ENCODE assay signal across 8 cellular contexts in the genomic region with DNA sequence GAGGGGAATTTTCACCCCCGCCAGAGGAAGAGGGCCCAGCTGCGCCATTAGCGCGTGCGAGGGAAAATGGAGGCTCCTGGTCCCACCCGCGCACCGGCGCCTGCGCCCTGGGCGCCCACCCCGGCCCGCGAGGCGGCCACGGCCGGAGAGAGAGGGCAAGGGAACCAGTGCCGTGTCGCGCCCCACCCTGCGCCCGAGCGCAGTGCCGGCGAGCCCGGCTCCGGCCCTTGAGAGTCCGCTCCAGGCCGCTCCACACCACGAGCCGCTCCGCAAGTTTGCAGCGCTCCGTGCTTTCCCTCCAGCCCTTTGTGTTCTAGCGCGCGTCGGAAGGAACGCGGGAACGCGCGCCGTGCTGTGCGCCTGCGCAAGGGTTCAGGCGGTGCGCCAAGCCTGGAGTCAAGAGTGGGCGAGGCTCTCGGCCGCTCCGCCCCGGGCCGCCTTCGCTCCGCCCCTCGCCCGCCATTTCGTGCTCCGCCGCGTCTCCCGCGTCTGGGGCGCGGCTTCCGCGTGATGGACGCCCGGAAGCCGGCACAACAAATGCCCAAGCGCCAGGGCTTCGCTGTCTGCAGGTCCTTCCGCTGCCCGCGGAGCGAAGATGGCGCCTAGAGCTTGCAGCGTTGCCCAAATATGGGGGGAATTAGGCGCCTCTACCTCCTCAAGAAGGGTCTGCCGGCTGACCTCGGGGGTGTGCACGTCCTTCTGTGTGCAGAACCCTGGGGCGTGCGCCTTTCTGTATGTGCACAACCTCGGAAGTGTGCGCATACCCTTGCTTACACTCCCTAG. TPM values are rescaled to one million over a fixed set of nuclear protein-coding genes. Genes with fewer than 3 reads are reported as not detected.
A peak's percentile ranks its signal among the peaks of the same experiment; 100 is the strongest.
DNase-seq lines count a peak whose midpoint lies in the region; ATAC-seq, FAIRE-seq and TF ChIP-seq lines count a peak whose summit lies in the region.

No MANE protein-coding gene starts in this region.

- peaks cover 22% of the 10 kb centered on the region for H3K4me1 ChIP-seq in smooth muscle cell (ENCODE audit: low read depth)

- no peaks in the 10 kb centered on the region for H3K36me3 ChIP-seq in bronchial epithelial cell (ENCODE audit: control insufficient read depth, insufficient read depth, low read length)
- no peaks in the 10 kb centered on the region for H3K36me3 ChIP-seq in smooth muscle cell (ENCODE audit: low read depth)

- no peak for FAIRE-seq in bronchial epithelial cell (lab: Jason Lieb, UNC)

- WGBS in smooth muscle cell (ENCODE audit: low lambda C conversion rate): 11% methylated on average over 86 of the region's 87 CpGs

- H3K36me3 Mint-ChIP-seq in WTC11: no peaks in the 10 kb centered on the region
- H3K36me3 Mint-ChIP-seq in immature natural killer cell: no peaks in the 10 kb centered on the region

- H3K27ac ChIP-seq in smooth muscle cell (ENCODE audit: low read depth): peak overlapping the region; percentile 69

- H3K27ac Mint-ChIP-seq in WTC11: peak overlapping the region; percentile 94
- peak overlapping the region; percentile 77 to 96 (median 90) for H3K27ac Mint-ChIP-seq in immature natural killer cell

- no peaks in the 10 kb centered on the region for H3K9me3 ChIP-seq in smooth muscle cell (replicated peaks; ENCODE audit: low read depth)

- H3K27me3 Mint-ChIP-seq in WTC11 (ENCODE audit: low read depth) (peaks cover 20% of the 10 kb centered on the region), immature natural killer cell (ENCODE audit: low read depth in 3 of 3) (peaks cover 6 to 8% (median 7%) of the 10 kb centered on the region in 3 donors)

- H3K27me3 ChIP-seq in bronchial epithelial cell (ENCODE audit: control insufficient read depth, insufficient read depth, low read length) (no peaks in the 10 kb centered on the region), smooth muscle cell (ENCODE audit: low read depth) (no peaks in the 10 kb centered on the region)

- peak overlapping the region; percentile 74 for H3K9ac ChIP-seq in smooth muscle cell (ENCODE audit: low read depth)

- DNase-seq in GM10248 (ENCODE audit: extremely low spot score): peak; percentile 97
- DNase-seq in HEK293T (ENCODE audit: extremely low spot score): peak; percentile 71
- DNase-seq in NCI-H1048 (lab: John Stamatoyannopoulos, UW): peak; percentile 85
- peak; percentile 98 for DNase-seq in WTC11 (ENCODE audit: low spot score)
- peak; percentile 83 for DNase-seq in bronchial epithelial cell (ENCODE audit: low read depth)
- DNase-seq in immature natural killer cell: peak; percentile 99
- peak; percentile 80 for DNase-seq in smooth muscle cell (lab: John Stamatoyannopoulos, UW; ENCODE audit: unreplicated experiment)
- DNase-seq in NCI-H748 treated with DMSO at 0.1 percent for 48 hours (lab: John Stamatoyannopoulos, UW): no peak

- H3K4me3 Mint-ChIP-seq in WTC11: peak overlapping the region; percentile 60
- peak overlapping the region; percentile 76 to 84 (median 82) for H3K4me3 Mint-ChIP-seq in immature natural killer cell

- H3F3A ChIP-seq in smooth muscle cell (ENCODE audit: low read depth): peaks cover 25% of the 10 kb centered on the region

- H3K9me3 Mint-ChIP-seq in WTC11 (no peaks in the 10 kb centered on the region), immature natural killer cell (no peaks in the 10 kb centered on the region)

- peak overlapping the region; percentile 99 for H2AFZ ChIP-seq in smooth muscle cell (ENCODE audit: low read depth)

- ATAC-seq in WTC11: peak; percentile 67

- no peaks in the 10 kb centered on the region for H3K79me2 ChIP-seq in smooth muscle cell (ENCODE audit: low read depth)

- H3K4me3 ChIP-seq in bronchial epithelial cell (ENCODE audit: low read depth, low read length) (peak overlapping the region; percentile 42), smooth muscle cell (peak overlapping the region; percentile 52)

- CTCF ChIA-PET in GM10248 (lab: Yijun Ruan, JAX) (interaction anchor here (1.4 to 16.6 kb wide), 5 partner anchors 13 to 61 kb away, joined by 3 to 186 read pairs (median 7); no protein-coding TSS in a partner anchor), HEK293T (lab: Yijun Ruan, JAX) (no interaction called here), WTC11 (lab: Charles Lee) (interaction anchor here (0.7 to 3.9 kb wide), 6 partner anchors 11 to 121 kb away, joined by 3 to 40 read pairs (median 5); no protein-coding TSS in a partner anchor)

- H3K4me1 Mint-ChIP-seq in WTC11 (peaks cover 44% of the 10 kb centered on the region), immature natural killer cell (peaks cover 31 to 38% of the 10 kb centered on the region in 2 donors)

- no peaks in the 10 kb centered on the region for H4K20me1 ChIP-seq in smooth muscle cell (ENCODE audit: low read depth)

- H3K4me2 ChIP-seq in smooth muscle cell: peak overlapping the region; percentile 87

- POLR2A ChIA-PET in GM10248 (lab: Yijun Ruan, JAX) (no interaction called here), HEK293T (lab: Yijun Ruan, JAX) (interaction anchor here (1.5 kb wide), 1 partner anchor 45 kb away, joined by 3 read pairs; no protein-coding TSS in a partner anchor), WTC11 (lab: Charles Lee) (interaction anchor here (0.6 to 3.1 kb wide), 9 partner anchors 10 to 58 kb away, joined by 3 to 17 read pairs (median 7); partner anchors contain the start of gene PTMA)

- TF ChIP-seq CTCF in GM10248 (IDR thresholded peaks at IDR 0.05; ENCODE audit: control extremely low read depth, extremely low read depth, low read depth, missing control alignments) (no peak), WTC11 (IDR thresholded peaks at IDR 0.05) (no peak), bronchial epithelial cell (IDR thresholded peaks at IDR 0.05; ENCODE audit: insufficient read depth, low read length, severe bottlenecking) (no peak), smooth muscle cell (IDR thresholded peaks at IDR 0.05; ENCODE audit: borderline replicate concordance, insufficient read depth, poor library complexity, severe bottlenecking) (no peak)

TF ChIP-seq in HEK293T, 16 proteins besides CTCF, POLR2A, EP300 and RAD21:
- TF ChIP-seq PKNOX1 (IDR thresholded peaks at IDR 0.05): peak; percentile 75; the same call in 1 of the 2 replicates
- TF ChIP-seq NFRKB (IDR thresholded peaks at IDR 0.05): no peak
- peak; percentile 5; the same call in 1 of the 2 replicates for TF ChIP-seq L3MBTL2 (conservative IDR thresholded peaks at IDR 0.05)
- no peak for TF ChIP-seq FOXA1 (IDR thresholded peaks at IDR 0.05)

TF ChIP-seq in WTC11, 78 proteins besides CTCF, POLR2A, EP300 and RAD21 (continues in another document):
- TF ChIP-seq IRF2 (CRISPR knock-in tag; IDR thresholded peaks at IDR 0.05; ENCODE audit: borderline replicate concordance, low read depth) (0 out of 2 replicates have a peak, but pooled peaks have one; percentile 25), OVOL2 (CRISPR knock-in tag; IDR thresholded peaks at IDR 0.05; ENCODE audit: borderline replicate concordance) (no peak), KAT7 (CRISPR knock-in tag; IDR thresholded peaks at IDR 0.05; ENCODE audit: borderline replicate concordance) (peak; percentile 96), ZNF317 (CRISPR knock-in tag; IDR thresholded peaks at IDR 0.05; ENCODE audit: borderline replicate concordance, low read depth) (no peak), ETV6 (CRISPR knock-in tag; IDR thresholded peaks at IDR 0.05) (peak; percentile 96), NR3C1 (CRISPR knock-in tag; conservative IDR thresholded peaks at IDR 0.05; ENCODE audit: low read depth) (0 out of 2 replicates have a peak, but pooled peaks have one; percentile 51), SMAD3 (CRISPR knock-in tag; IDR thresholded peaks at IDR 0.05; ENCODE audit: borderline replicate concordance) (no peak), ZSCAN18 (CRISPR knock-in tag; IDR thresholded peaks at IDR 0.05) (no peak), GRHL2 (CRISPR knock-in tag; IDR thresholded peaks at IDR 0.05; ENCODE audit: insufficient replicate concordance, severe bottlenecking) (no peak)
- TF ChIP-seq, protein P1, sequence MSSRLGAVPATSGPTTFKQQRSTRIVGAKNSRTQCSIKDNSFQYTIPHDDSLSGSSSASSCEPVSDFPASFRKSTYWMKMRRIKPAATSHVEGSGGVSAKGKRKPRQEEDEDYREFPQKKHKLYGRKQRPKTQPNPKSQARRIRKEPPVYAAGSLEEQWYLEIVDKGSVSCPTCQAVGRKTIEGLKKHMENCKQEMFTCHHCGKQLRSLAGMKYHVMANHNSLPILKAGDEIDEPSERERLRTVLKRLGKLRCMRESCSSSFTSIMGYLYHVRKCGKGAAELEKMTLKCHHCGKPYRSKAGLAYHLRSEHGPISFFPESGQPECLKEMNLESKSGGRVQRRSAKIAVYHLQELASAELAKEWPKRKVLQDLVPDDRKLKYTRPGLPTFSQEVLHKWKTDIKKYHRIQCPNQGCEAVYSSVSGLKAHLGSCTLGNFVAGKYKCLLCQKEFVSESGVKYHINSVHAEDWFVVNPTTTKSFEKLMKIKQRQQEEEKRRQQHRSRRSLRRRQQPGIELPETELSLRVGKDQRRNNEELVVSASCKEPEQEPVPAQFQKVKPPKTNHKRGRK (CRISPR knock-in tag; IDR thresholded peaks at IDR 0.05; ENCODE audit: borderline replicate concordance): no peak

RNA-seq across cellular contexts. Expression of gene PTMA, which starts 46.1 kb away (rescaled TPM):
- total RNA-seq in WTC11 (2021): 2,164 to 2,284 TPM (median 2,200 TPM) in 3 replicates
- 348 and 388 TPM in 2 replicates for total RNA-seq in bronchial epithelial cell
- polyA plus RNA-seq in immature natural killer cell: 1,000 to 10,000 TPM in 2 of 3 donors, 100 to 1,000 TPM in 1; 953 to 2,361 (median 1,987) TPM
- total RNA-seq in smooth muscle cell: 576 and 655 TPM in 2 replicates
- polyA plus RNA-seq in smooth muscle cell: 615 and 653 TPM in 2 replicates
